ENCODE assay signal across 26 cellular contexts in the genomic region with DNA sequence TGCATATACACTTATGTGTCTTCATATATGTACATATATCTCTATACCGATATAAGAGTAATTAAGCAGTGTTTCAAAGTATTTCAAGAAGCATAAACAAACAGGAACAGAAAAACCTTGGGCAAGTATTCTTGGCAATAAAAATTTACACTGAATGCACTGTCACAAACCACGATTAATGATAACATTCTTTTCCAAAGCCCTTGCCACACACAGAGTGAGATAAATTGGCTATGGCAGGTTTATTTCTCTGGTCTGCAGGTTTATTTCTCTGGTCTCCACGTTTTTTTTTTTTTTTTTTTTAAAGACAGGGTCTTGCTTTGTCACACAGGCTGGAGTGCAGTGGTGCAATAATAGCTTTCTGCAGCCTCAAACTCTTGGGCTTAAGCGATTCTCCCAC.
"Had no signal": no experiment of that assay in that cellular context is flagged by ENCODE, and none has a peak within 500 bp of the region (broad histone marks: within the 10 kb centered on the region; RNA-seq: fewer than 3 reads in every experiment).

No MANE protein-coding gene starts in this region.

- ATAC-seq: activated CD4-positive, alpha-beta T cell treated with anti-CD3 and anti-CD28 coated beads for 36 hours; activated CD8-positive, alpha-beta T cell treated with anti-CD3 and anti-CD28 coated beads for 36 hours; activated T-cell treated with anti-CD3 and anti-CD28 coated beads, Interleukin-2, amount 50 U/mL, for 4 hours; activated T-helper 17 cell treated with anti-CD3 and anti-CD28 coated beads, Interleukin-2, amount 50 U/mL, for 72 hours; effector memory CD8-positive, alpha-beta T cell; gastrocnemius medialis; heart left ventricle; T-helper 17 cell had no signal

- DNase-seq: activated CD4-positive, alpha-beta T cell treated with anti-CD3 and anti-CD28 coated beads for 36 hours; activated CD4-positive, alpha-beta T cell treated with anti-CD3 and anti-CD28 coated beads, Interleukin-2, amount 50 U/mL, for 1 hour; activated CD4-positive, alpha-beta T cell treated with anti-CD3 and anti-CD28 coated beads, Interleukin-2, amount 50 U/mL, for 48 hours; activated CD4-positive, CD25-positive, alpha-beta regulatory T cell; activated CD4-positive, CD25-positive, alpha-beta regulatory T cell treated with anti-CD3 and anti-CD28 coated beads, Interleukin-2, amount 50 U/mL, for 72 hours; activated CD8-positive, alpha-beta memory T cell treated with anti-CD3 and anti-CD28 coated beads for 24 hours; activated CD8-positive, alpha-beta T cell treated with anti-CD3 and anti-CD28 coated beads for 36 hours; activated effector memory CD4-positive, alpha-beta T cell treated with Interleukin-2 at 50 U/mL for 16 hours; activated gamma-delta T cell treated with Interleukin-2 at 50 U/mL for 16 hours; activated naive CD4-positive, alpha-beta T cell treated with anti-CD3 and anti-CD28 coated beads, Interleukin-2, amount 50 U/mL, for 16 hours; activated naive CD4-positive, alpha-beta T cell treated with Interleukin-2 at 50 U/mL for 16 hours; activated T-cell treated with anti-CD3 and anti-CD28 coated beads, Interleukin-2, amount 50 U/mL, for 4 hours; amygdala; aorta; brain microvascular endothelial cell; effector CD4-positive, alpha-beta T cell; effector memory CD8-positive, alpha-beta T cell; erythroblast; foreskin keratinocyte; gastrocnemius medialis; glutamatergic neuron; heart left ventricle; T-helper 1 cell; T-helper 17 cell; T1000 had no signal
